ENCODE assay signal across 15 cellular contexts in genomic region chr7:129308047-129308446, GRCh38.
DNase-seq lines count a peak whose midpoint lies in the region; ATAC-seq and TF ChIP-seq lines count a peak whose summit lies in the region.
"Had no signal": no experiment of that assay in that cellular context is flagged by ENCODE, and none has a peak within 500 bp of the region (broad histone marks: within the 10 kb centered on the region; RNA-seq: fewer than 3 reads in every experiment).

No MANE protein-coding gene starts in this region.

- in situ Hi-C loops in brain microvascular endothelial cell (cut with HindIII; ENCODE audit: low pct_ligation_motif_present, low sequenced_read_pairs): no loop called here

- H3K27me3 ChIP-seq in uterus: no peaks in the 10 kb centered on the region
- H3K27me3 ChIP-seq in brain microvascular endothelial cell (replicated peaks): no peaks in the 10 kb centered on the region
- H3K27me3 ChIP-seq: upper lobe of left lung had no signal

- no peaks in the 10 kb centered on the region for H3K9me3 ChIP-seq in uterus
- H3K9me3 ChIP-seq: A549, upper lobe of left lung had no signal

- no peak overlapping the region for H3K4me3 ChIP-seq in uterus
- no peak overlapping the region for H3K4me3 ChIP-seq in brain microvascular endothelial cell (ENCODE audit: low read depth, low read length)
- H3K4me3 ChIP-seq: A549, upper lobe of left lung had no signal

- H3K36me3 ChIP-seq in uterus: no peaks in the 10 kb centered on the region
- no peaks in the 10 kb centered on the region for H3K36me3 ChIP-seq in brain microvascular endothelial cell (replicated peaks)
- H3K36me3 ChIP-seq: upper lobe of left lung had no signal

- intact Hi-C loops in Right ventricle myocardium superior (cut with DNase I): no loop called here
- intact Hi-C loops in cardiac septum (cut with DNase I): no loop called here
- intact Hi-C loops in uterus (cut with DNase I; ENCODE audit: low total_unique reads): no loop called here

- TF ChIP-seq POLR2A in uterus (IDR thresholded peaks at IDR 0.05): no peak

- ATAC-seq in Right ventricle myocardium superior (ENCODE audit: poor library complexity) (peak; percentile 89), GM21526 (IDR thresholded peaks at IDR 0.05; ENCODE audit: low FRiP score, unreplicated experiment) (no peak)
- ATAC-seq: A549 had no signal

- peak; percentile 52 for DNase-seq in Right ventricle myocardium superior
- no peak for DNase-seq in cardiac septum (ENCODE audit: low spot score)
- DNase-seq in iris pigment epithelial cell (ENCODE audit: low read depth): peak; percentile 59
- no peak for DNase-seq in uterus
- no peak for DNase-seq in brain microvascular endothelial cell
- DNase-seq in NCI-H1105 (lab: John Stamatoyannopoulos, UW): no peak
- DNase-seq: activated CD4-positive, alpha-beta T cell treated with anti-CD3 and anti-CD28 coated beads, Interleukin-2, amount 50 U/mL, for 4 hours; activated effector memory CD4-positive, alpha-beta T cell treated with Interleukin-2 at 50 U/mL for 16 hours; cerebellar nuclear complex; NCI-H2227 treated with DMSO at 0.1 percent for 48 hours; T-helper 1 cell had no signal

- H3K27ac ChIP-seq in cingulate gyrus (ENCODE audit: low read depth, low read length) (peak overlapping the region; percentile 11), uterus (no peak overlapping the region), brain microvascular endothelial cell (no peak overlapping the region)
- H3K27ac ChIP-seq: A549, upper lobe of left lung had no signal

- no peaks in the 10 kb centered on the region for H3K4me1 ChIP-seq in uterus
- H3K4me1 ChIP-seq: A549 had no signal

- no peak for TF ChIP-seq CTCF in uterus (IDR thresholded peaks at IDR 0.05)
- no peak for TF ChIP-seq CTCF in brain microvascular endothelial cell (IDR thresholded peaks at IDR 0.05; ENCODE audit: low read depth, low read length, missing control alignments)

Comparison
In these comparisons a context has a peak if more than half of its experiments do, and no peak if none do; other contexts are left out.
1. DNase-seq: peak in Right ventricle myocardium superior (single experiment) and iris pigment epithelial cell (single experiment); none in cardiac septum (single experiment), uterus (0 of 2), brain microvascular endothelial cell (single experiment) and NCI-H1105 (single experiment).